ENCODE assay signal across 8 cellular contexts in the genomic region with DNA sequence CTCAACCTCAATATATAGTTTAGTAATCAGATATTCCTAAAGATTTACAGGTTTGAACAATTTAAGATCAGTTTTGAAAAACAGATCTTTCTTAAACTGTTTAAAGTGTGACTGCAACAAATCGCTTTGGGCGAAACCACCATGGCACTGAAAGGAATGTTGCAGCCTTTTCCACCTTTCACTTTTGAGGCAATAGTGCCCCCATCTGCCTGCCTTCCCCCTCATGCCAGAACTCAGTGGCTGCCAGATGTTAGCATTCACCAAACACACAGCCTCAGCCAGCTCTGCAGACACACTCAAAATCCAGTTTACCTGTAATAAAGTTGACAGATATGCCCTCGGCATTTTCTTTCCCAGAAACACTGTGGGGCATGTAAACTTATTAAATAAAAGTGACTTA. TPM values are rescaled to one million over a fixed set of nuclear protein-coding genes. Genes with fewer than 3 reads are reported as not detected.
DNase-seq lines count a peak whose midpoint lies in the region; TF ChIP-seq lines count a peak whose summit lies in the region.

No MANE protein-coding gene starts in this region.

- H2AFZ ChIP-seq in OCI-LY1 (ENCODE audit: low read length) = no peak overlapping the region

- DNase-seq in activated CD8-positive, alpha-beta memory T cell treated with anti-CD3 and anti-CD28 coated beads, Interleukin-2, amount 50 U/mL, for 4 hours = peak; percentile 26
- DNase-seq in activated CD8-positive, alpha-beta memory T cell treated with anti-CD3 and anti-CD28 coated beads, Interleukin-2, amount 50 U/mL, for 48 hours = no peak
- DNase-seq in fibroblast of peridontal ligament (ENCODE audit: extremely low read depth) (peak; percentile 73), activated T-cell treated with anti-CD3 and anti-CD28 coated beads for 4 hours (no peak), SHP77 treated with DMSO at 0.1 percent for 48 hours (lab: John Stamatoyannopoulos, UW) (no peak), NK-92 (lab: John Stamatoyannopoulos, UW; ENCODE audit: unreplicated experiment) (no peak)

- no peak overlapping the region for H3K4me2 ChIP-seq in OCI-LY1 (ENCODE audit: low read length)
- peak overlapping the region; percentile 49 for H3K4me2 ChIP-seq in skeletal muscle satellite cell (ENCODE audit: low read length)

- H3K9ac ChIP-seq in OCI-LY1 (ENCODE audit: low read length) (no peak overlapping the region), skeletal muscle satellite cell (ENCODE audit: low read depth, low read length) (peak overlapping the region; percentile 15)

- H3K4me3 ChIP-seq in OCI-LY1 (ENCODE audit: low read depth, low read length, poor library complexity, severe bottlenecking) (no peak overlapping the region), skeletal muscle satellite cell (ENCODE audit: low read length) (no peak overlapping the region)

- H3K36me3 ChIP-seq in OCI-LY1 (ENCODE audit: insufficient read depth, low read length) (no peaks in the 10 kb centered on the region; the same call in 1 of the 2 replicates), skeletal muscle satellite cell (ENCODE audit: insufficient read depth, low read length) (peaks cover 10% of the 10 kb centered on the region)

- H3K9me2 ChIP-seq in OCI-LY1 (ENCODE audit: low read depth, low read length) = no peaks in the 10 kb centered on the region

- no peaks in the 10 kb centered on the region for H3F3A ChIP-seq in OCI-LY1 (ENCODE audit: insufficient read depth, low read length)

- peak; percentile 67 for TF ChIP-seq CTCF in OCI-LY1 (IDR thresholded peaks at IDR 0.05; ENCODE audit: low read length)

- H3K27ac ChIP-seq in OCI-LY1 (ENCODE audit: low read depth, low read length, poor library complexity, severe bottlenecking) = no peak overlapping the region

- H3K79me2 ChIP-seq in OCI-LY1 (ENCODE audit: insufficient read depth, low read length) = no peaks in the 10 kb centered on the region

- H3K27me3 ChIP-seq in OCI-LY1 (ENCODE audit: insufficient read depth, low read length) (no peaks in the 10 kb centered on the region), skeletal muscle satellite cell (ENCODE audit: control insufficient read depth, insufficient read depth, low read length) (no peaks in the 10 kb centered on the region)

- no peaks in the 10 kb centered on the region; the same call in 1 of the 2 replicates for H4K20me1 ChIP-seq in OCI-LY1 (ENCODE audit: insufficient read depth, low read length)

- no peaks in the 10 kb centered on the region for H3K9me3 ChIP-seq in OCI-LY1 (ENCODE audit: low read length)
- no peaks in the 10 kb centered on the region for H3K9me3 ChIP-seq in skeletal muscle satellite cell (replicated peaks; ENCODE audit: low read length)

- H3K4me1 ChIP-seq in OCI-LY1 (ENCODE audit: insufficient read depth, low read length, severe bottlenecking) (peaks cover 12% of the 10 kb centered on the region), skeletal muscle satellite cell (ENCODE audit: control insufficient read depth, insufficient read depth, low read length) (peaks cover 23% of the 10 kb centered on the region)

RNA-seq across cellular contexts. Expression of gene LYSMD4, which starts 3.3 kb away (rescaled TPM):
- 5.6 and 8.5 TPM in 2 replicates for total RNA-seq in skeletal muscle satellite cell (2012; rRNA removed)

Comparison
In these comparisons a context has a peak if more than half of its experiments do, and no peak if none do; other contexts are left out.
1. DNase-seq: peak in activated CD8-positive, alpha-beta memory T cell treated with anti-CD3 and anti-CD28 coated beads, Interleukin-2, amount 50 U/mL, for 4 hours (single experiment) and fibroblast of peridontal ligament (single experiment); none in activated CD8-positive, alpha-beta memory T cell treated with anti-CD3 and anti-CD28 coated beads, Interleukin-2, amount 50 U/mL, for 48 hours (single experiment), activated T-cell treated with anti-CD3 and anti-CD28 coated beads for 4 hours (single experiment), SHP77 treated with DMSO at 0.1 percent for 48 hours (single experiment) and NK-92 (single experiment).